Comparison of ENCODE assay signal across 13 cellular contexts in the genomic region with DNA sequence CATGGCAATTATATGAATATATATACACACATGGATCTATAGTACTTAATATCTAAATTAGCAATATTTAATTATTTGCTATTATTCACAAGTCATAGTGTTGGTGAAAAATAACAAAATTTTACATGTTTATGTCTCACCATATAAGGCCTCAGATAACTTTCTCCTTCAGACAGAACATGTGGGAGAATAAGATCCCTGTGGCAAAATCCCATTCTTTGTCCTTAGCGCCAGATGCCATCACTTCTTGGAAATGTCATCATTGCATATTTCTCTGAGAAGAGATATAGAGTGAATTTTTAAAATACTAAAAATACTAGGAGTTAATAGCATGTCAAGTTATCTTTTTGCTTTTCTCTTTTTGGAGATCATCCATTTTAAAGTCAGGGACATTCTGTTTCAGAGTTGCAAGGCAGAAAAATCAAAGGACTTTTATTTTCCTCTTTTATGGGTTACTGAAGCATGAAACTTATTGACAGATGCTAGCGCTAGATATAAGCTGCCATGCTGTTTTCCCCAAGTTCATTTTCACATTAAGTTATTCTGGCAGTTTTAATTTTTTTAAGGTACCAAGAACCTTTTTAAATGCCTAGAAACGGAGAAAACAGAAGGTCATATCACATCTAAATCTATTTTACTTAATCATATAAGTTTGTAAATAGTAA.
"Had no signal": no experiment of that assay in that cellular context is flagged by ENCODE, and none has a peak within 500 bp of the region (broad histone marks: within the 10 kb centered on the region; RNA-seq: fewer than 3 reads in every experiment).

No MANE protein-coding gene starts in this region.

- ATAC-seq: effector memory CD8-positive, alpha-beta T cell; foreskin keratinocyte; left lung; lower lobe of right lung; natural killer cell; right cardiac atrium; stimulated activated memory B cell treated with anti-CD40 and anti-IgM and Interleukin-4, amounts not matched to agents 10 μg/mL and 1 μg/mL and 100 μg/mL, for 72 hours had no signal

- H3K27ac ChIP-seq: epithelial cell of prostate, esophagus muscularis mucosa, foreskin keratinocyte, left lung, lower lobe of right lung, testis, tibial nerve had no signal

- H3K36me3 ChIP-seq: esophagus muscularis mucosa, left lung, lower lobe of right lung, tibial nerve had no signal

- H3K4me3 ChIP-seq: esophagus muscularis mucosa, left lung, lower lobe of right lung, testis, tibial nerve had no signal

- H3K27me3 ChIP-seq: esophagus muscularis mucosa, foreskin keratinocyte, left lung, testis, tibial nerve had no signal

- H3K4me1 ChIP-seq: esophagus muscularis mucosa, left lung, lower lobe of right lung, testis, tibial nerve had no signal

- H3K9me3 ChIP-seq: esophagus muscularis mucosa, left lung, lower lobe of right lung, testis, tibial nerve had no signal

- DNase-seq: effector memory CD8-positive, alpha-beta T cell; foreskin keratinocyte; immature natural killer cell; left lung; lower lobe of right lung; natural killer cell; right cardiac atrium; stimulated activated CD4-positive, alpha-beta T cell treated with anti-CD3 and anti-CD28 coated beads, Interleukin-4, amount 100 ng/mL, for 24 hours; testis had no signal
